ENCODE assay signal across 20 cellular contexts in genomic region chr17:75073618-75074047, GRCh38. TPM values are rescaled to one million over a fixed set of nuclear protein-coding genes. Genes with fewer than 3 reads are reported as not detected.
DNase-seq lines count a peak whose midpoint lies in the region; FAIRE-seq and TF ChIP-seq lines count a peak whose summit lies in the region.
"Had no signal": no experiment of that assay in that cellular context is flagged by ENCODE, and none has a peak within 500 bp of the region (broad histone marks: within the 10 kb centered on the region; RNA-seq: fewer than 3 reads in every experiment).

No MANE protein-coding gene starts in this region.

- in situ Hi-C loops in mammary epithelial cell (cut with MboI; ENCODE audit: low sequenced_read_pairs in 2 of 2) = no loop called here

- POLR2A ChIA-PET in MCF 10A (lab: Yijun Ruan, JAX) = interaction anchor here (0.8 to 2.4 kb wide), 10 partner anchors 10 to 50 kb away, joined by 3 to 8 read pairs (median 4); partner anchors contain the start of gene SLC16A5

- no peaks in the 10 kb centered on the region for H4K20me1 ChIP-seq in mammary epithelial cell (ENCODE audit: insufficient read depth, low read length)

- peak; percentile 30 for DNase-seq in MCF 10A (ENCODE audit: unreplicated experiment)
- DNase-seq in mammary epithelial cell = no peak
- no peak for DNase-seq in endothelial cell (ENCODE audit: low spot score)
- DNase-seq in cortex of kidney (lab: John Stamatoyannopoulos, UW) = no peak
- no peak for DNase-seq in RCC 7860 (ENCODE audit: low spot score)
- no peak for DNase-seq in activated naive CD8-positive, alpha-beta T cell treated with anti-CD3 and anti-CD28 coated beads for 36 hours
- DNase-seq in NCI-H1930 (lab: John Stamatoyannopoulos, UW) = no peak
- DNase-seq: activated CD8-positive, alpha-beta memory T cell treated with anti-CD3 and anti-CD28 coated beads for 24 hours; CD4-positive, alpha-beta memory T cell; DMS79 treated with DMSO at 0.1 percent for 48 hours; HCEC 1CT; natural killer cell; NCI-H1417; upper lobe of right lung had no signal

- H3K4me1 ChIP-seq in mammary epithelial cell (ENCODE audit: insufficient read depth, low read length) (peaks cover 12% of the 10 kb centered on the region), mucosa of rectum (ENCODE audit: control insufficient read depth in 2 of 2, insufficient read depth in 2 of 2, low read length in 2 of 2) (peaks cover 23 to 24% of the 10 kb centered on the region in 2 donors)

- FAIRE-seq in RCC 7860 (lab: Jason Lieb, UNC) = no peak
- FAIRE-seq: frontal cortex had no signal

- intact Hi-C loops in MCF 10A (cut with micrococcal nuclease) = no loop called here
- intact Hi-C loops in mammary epithelial cell (cut with micrococcal nuclease) = no loop called here

- H3K4me3 Mint-ChIP-seq in MCF 10A (ENCODE audit: unreplicated experiment) (no peak overlapping the region), endothelial cell (ENCODE audit: unreplicated experiment) (no peak overlapping the region)
- H3K4me3 Mint-ChIP-seq in activated naive CD8-positive, alpha-beta T cell treated with anti-CD3 and anti-CD28 coated beads for 36 hours = no peak overlapping the region
- H3K4me3 Mint-ChIP-seq: activated T-helper 1 cell treated with anti-CD3 and anti-CD28 coated beads, Interleukin-12 subunit alpha, Interleukin-12 subunit beta, Interleukin-2, Interleukin-4 antibody, amounts not matched to agents 30 ng/mL and 10 ng/mL and 1 ng/mL, durations not matched to agents 14 hours and 24 hours and 36 hours; CD4-positive, alpha-beta memory T cell; natural killer cell; stimulated activated naive CD8-positive, alpha-beta T cell treated with anti-CD3 and anti-CD28 coated beads, Interleukin-15, Interleukin-2, amounts not matched to agents 100 ng/mL and 50 ng/mL, for 24 hours; WTC11 had no signal

- no TSS peak for BruUV-seq in MCF 10A (replicated peaks; lab: Mats Ljungman, UMichigan)
- no TSS peak for BruUV-seq in mammary epithelial cell (replicated peaks; lab: Mats Ljungman, UMichigan)

- H3K9ac ChIP-seq in mammary epithelial cell (ENCODE audit: insufficient read depth, low read length) = no peak overlapping the region
- peak overlapping the region; percentile 23 to 24 for H3K9ac ChIP-seq in mucosa of rectum (ENCODE audit: low read depth in 1 of 2, low read length in 2 of 2)

- H3K9me3 ChIP-seq in mammary epithelial cell (replicated peaks; ENCODE audit: insufficient read depth, low read length) = no peaks in the 10 kb centered on the region
- no peaks in the 10 kb centered on the region for H3K9me3 ChIP-seq in mucosa of rectum (ENCODE audit: control insufficient read depth in 2 of 2, low read length in 2 of 2)
- H3K9me3 ChIP-seq: upper lobe of right lung had no signal

- H3K27me3 Mint-ChIP-seq in MCF 10A (ENCODE audit: insufficient read depth, unreplicated experiment) = no peaks in the 10 kb centered on the region
- peaks cover 4% of the 10 kb centered on the region for H3K27me3 Mint-ChIP-seq in endothelial cell (ENCODE audit: unreplicated experiment)
- H3K27me3 Mint-ChIP-seq in activated naive CD8-positive, alpha-beta T cell treated with anti-CD3 and anti-CD28 coated beads for 36 hours = no peaks in the 10 kb centered on the region
- H3K27me3 Mint-ChIP-seq: CD4-positive, alpha-beta memory T cell; stimulated activated naive CD8-positive, alpha-beta T cell treated with anti-CD3 and anti-CD28 coated beads, Interleukin-15, Interleukin-2, amounts not matched to agents 100 ng/mL and 50 ng/mL, for 24 hours had no signal

- H3K27ac Mint-ChIP-seq in MCF 10A (ENCODE audit: low read depth, unreplicated experiment) (no peak overlapping the region), endothelial cell (ENCODE audit: unreplicated experiment) (peak overlapping the region; percentile 36)
- no peak overlapping the region for H3K27ac Mint-ChIP-seq in activated naive CD8-positive, alpha-beta T cell treated with anti-CD3 and anti-CD28 coated beads for 36 hours
- H3K27ac Mint-ChIP-seq: activated T-helper 1 cell treated with anti-CD3 and anti-CD28 coated beads, Interleukin-12 subunit alpha, Interleukin-12 subunit beta, Interleukin-2, Interleukin-4 antibody, amounts not matched to agents 30 ng/mL and 10 ng/mL and 1 ng/mL, durations not matched to agents 14 hours and 24 hours and 36 hours; CD4-positive, alpha-beta memory T cell; natural killer cell; stimulated activated naive CD8-positive, alpha-beta T cell treated with anti-CD3 and anti-CD28 coated beads, Interleukin-15, Interleukin-2, amounts not matched to agents 100 ng/mL and 50 ng/mL, for 24 hours; WTC11 had no signal

- H3K4me3 ChIP-seq in mammary epithelial cell (replicated peaks in 1 of 3; ENCODE audit: insufficient read depth in 1 of 3, low read depth in 2 of 3, low read length in 3 of 3) (no peak overlapping the region), mucosa of rectum (ENCODE audit: low read length in 2 of 2) (no peak overlapping the region)
- H3K4me3 ChIP-seq: upper lobe of right lung had no signal

- H3K9me3 Mint-ChIP-seq in MCF 10A (ENCODE audit: unreplicated experiment) (no peaks in the 10 kb centered on the region), endothelial cell (ENCODE audit: unreplicated experiment) (no peaks in the 10 kb centered on the region)
- H3K9me3 Mint-ChIP-seq in activated naive CD8-positive, alpha-beta T cell treated with anti-CD3 and anti-CD28 coated beads for 36 hours = no peaks in the 10 kb centered on the region
- H3K9me3 Mint-ChIP-seq: activated T-helper 1 cell treated with anti-CD3 and anti-CD28 coated beads, Interleukin-12 subunit alpha, Interleukin-12 subunit beta, Interleukin-2, Interleukin-4 antibody, amounts not matched to agents 30 ng/mL and 10 ng/mL and 1 ng/mL, durations not matched to agents 14 hours and 24 hours and 36 hours; CD4-positive, alpha-beta memory T cell; natural killer cell; stimulated activated naive CD8-positive, alpha-beta T cell treated with anti-CD3 and anti-CD28 coated beads, Interleukin-15, Interleukin-2, amounts not matched to agents 100 ng/mL and 50 ng/mL, for 24 hours; WTC11 had no signal

- H3K79me2 ChIP-seq in mammary epithelial cell (ENCODE audit: insufficient read depth, low read length) = no peaks in the 10 kb centered on the region

- CTCF ChIA-PET in MCF 10A (lab: Yijun Ruan, JAX) = interaction anchor here (0.5 to 1.1 kb wide), 8 partner anchors 25 to 455 kb away, joined by 3 to 4 read pairs (median 4); no protein-coding TSS in a partner anchor
- CTCF ChIA-PET in mammary epithelial cell (lab: Charles Lee; ENCODE audit: low non-redundant PET) = interaction anchor here (0.6 kb wide), 1 partner anchor 14 kb away, joined by 8 read pairs; no protein-coding TSS in a partner anchor

- no peak overlapping the region for H3K27ac ChIP-seq in mammary epithelial cell (ENCODE audit: insufficient read depth, low read depth, low read length)
- H3K27ac ChIP-seq in mucosa of rectum (ENCODE audit: low read depth in 2 of 2, low read length in 2 of 2) = peak overlapping the region; percentile 58 to 80
- H3K27ac ChIP-seq: upper lobe of right lung had no signal

- H3K36me3 Mint-ChIP-seq in MCF 10A (ENCODE audit: insufficient read depth, unreplicated experiment) (no peaks in the 10 kb centered on the region), endothelial cell (ENCODE audit: low read depth, unreplicated experiment) (no peaks in the 10 kb centered on the region)
- H3K36me3 Mint-ChIP-seq in activated naive CD8-positive, alpha-beta T cell treated with anti-CD3 and anti-CD28 coated beads for 36 hours = no peaks in the 10 kb centered on the region
- H3K36me3 Mint-ChIP-seq: CD4-positive, alpha-beta memory T cell; natural killer cell; WTC11 had no signal

- H3K4me1 Mint-ChIP-seq in MCF 10A (ENCODE audit: insufficient read depth, unreplicated experiment) (peaks cover 13% of the 10 kb centered on the region), endothelial cell (ENCODE audit: unreplicated experiment) (peaks cover 5% of the 10 kb centered on the region)
- peaks cover 15% of the 10 kb centered on the region for H3K4me1 Mint-ChIP-seq in activated naive CD8-positive, alpha-beta T cell treated with anti-CD3 and anti-CD28 coated beads for 36 hours

- H2AFZ ChIP-seq in mammary epithelial cell (ENCODE audit: low read depth, low read length) = no peak overlapping the region

- no peak for TF ChIP-seq CTCF in MCF 10A (IDR thresholded peaks at IDR 0.05; ENCODE audit: unreplicated experiment)
- no peak for TF ChIP-seq CTCF in mammary epithelial cell (conservative IDR thresholded peaks at IDR 0.05 in 1 of 2, IDR thresholded peaks at IDR 0.05 in 1 of 2; ENCODE audit: extremely low read depth in 1 of 2, insufficient read depth in 1 of 2, low read depth in 1 of 2, low read length in 2 of 2)
- TF ChIP-seq CTCF in endothelial cell (IDR thresholded peaks at IDR 0.05; ENCODE audit: unreplicated experiment) = no peak

- H3K36me3 ChIP-seq in mammary epithelial cell (ENCODE audit: insufficient read depth, low read length) (no peaks in the 10 kb centered on the region), mucosa of rectum (ENCODE audit: control insufficient read depth in 2 of 2, insufficient read depth in 2 of 2, low read length in 2 of 2) (no peaks in the 10 kb centered on the region)
- H3K36me3 ChIP-seq: upper lobe of right lung had no signal

- no peak overlapping the region for H3K4me2 ChIP-seq in mammary epithelial cell (ENCODE audit: insufficient read depth, low read depth, low read length)

- dilution Hi-C loops in mammary epithelial cell (cut with HindIII; ENCODE audit: low sequenced_read_pairs) = no loop called here

- 50% methylated on average over 4 of the region's 5 CpGs for WGBS in mammary epithelial cell (ENCODE audit: low coverage, missing lambda C conversion rate)

- H3K27me3 ChIP-seq in mammary epithelial cell (ENCODE audit: insufficient read depth, low read length) = no peaks in the 10 kb centered on the region
- no peaks in the 10 kb centered on the region for H3K27me3 ChIP-seq in mucosa of rectum (ENCODE audit: control insufficient read depth in 2 of 2, insufficient read depth in 2 of 2, low read length in 2 of 2)
- H3K27me3 ChIP-seq: upper lobe of right lung had no signal

RNA-seq across cellular contexts. Expression of gene SLC16A5, which starts 14.1 kb away (rescaled TPM):
- 26.0 and 33.1 TPM in 2 replicates for total RNA-seq in MCF 10A (2022)
- 1 to 10 TPM; 3.5 to 7.1 TPM for total RNA-seq in mammary epithelial cell
- polyA plus RNA-seq in mammary epithelial cell = 1.6 TPM
- 1.1 TPM for polyA minus RNA-seq in mammary epithelial cell
- total RNA-seq in endothelial cell (ENCODE audit: unreplicated experiment) = 50.9 TPM
- total RNA-seq in activated naive CD8-positive, alpha-beta T cell treated with anti-CD3 and anti-CD28 coated beads for 36 hours = 1 to 10 TPM; 2.1 TPM
- total RNA-seq: HT1080 had no signal

RNA-seq across cellular contexts. Expression of gene KCTD2, which starts 26.6 kb away (rescaled TPM):
- total RNA-seq in MCF 10A (2022) (11.9 and 12.8 TPM in 2 replicates), mammary epithelial cell (10 to 100 TPM; 13.7 to 20.5 TPM), endothelial cell (ENCODE audit: unreplicated experiment) (33.5 TPM)
- polyA plus RNA-seq in mammary epithelial cell = 16.8 TPM
- polyA minus RNA-seq in mammary epithelial cell = 26.4 TPM
- total RNA-seq in activated naive CD8-positive, alpha-beta T cell treated with anti-CD3 and anti-CD28 coated beads for 36 hours = 10 to 100 TPM; 14.1 to 14.7 TPM

RNA-seq across cellular contexts. Expression of gene ATP5PD, which starts 26.9 kb away (rescaled TPM):
- total RNA-seq in MCF 10A (2022) = 362 and 455 TPM in 2 replicates
- 100 to 1,000 TPM; 142 to 269 TPM for total RNA-seq in mammary epithelial cell
- 382 TPM for polyA plus RNA-seq in mammary epithelial cell
- polyA minus RNA-seq in mammary epithelial cell = 123 TPM
- 179 TPM for total RNA-seq in endothelial cell (ENCODE audit: unreplicated experiment)
- total RNA-seq in activated naive CD8-positive, alpha-beta T cell treated with anti-CD3 and anti-CD28 coated beads for 36 hours = 100 to 1,000 TPM; 185 to 189 TPM

RNA-seq across cellular contexts. Expression of gene ARMC7, which starts 36.1 kb away (rescaled TPM):
- total RNA-seq in MCF 10A (2022) = 9.3 and 13.3 TPM in 2 replicates
- 1 to 10 TPM; 2.8 to 8.3 TPM for total RNA-seq in mammary epithelial cell
- 8.6 TPM for polyA plus RNA-seq in mammary epithelial cell
- 4.9 TPM for polyA minus RNA-seq in mammary epithelial cell
- total RNA-seq in endothelial cell (ENCODE audit: unreplicated experiment) = 43.4 TPM
- total RNA-seq in activated naive CD8-positive, alpha-beta T cell treated with anti-CD3 and anti-CD28 coated beads for 36 hours = 1 to 10 TPM; 6.5 to 6.6 TPM

RNA-seq across cellular contexts. Expression of gene NT5C, which starts 57.9 kb away (rescaled TPM):
- 105 and 113 TPM in 2 replicates for total RNA-seq in MCF 10A (2022)
- total RNA-seq in mammary epithelial cell = 10 to 100 TPM; 45.7 to 65.7 TPM
- 37.9 TPM for polyA plus RNA-seq in mammary epithelial cell
- polyA minus RNA-seq in mammary epithelial cell = 27.5 TPM
- total RNA-seq in endothelial cell (ENCODE audit: unreplicated experiment) = 13.5 TPM
- total RNA-seq in activated naive CD8-positive, alpha-beta T cell treated with anti-CD3 and anti-CD28 coated beads for 36 hours = 10 to 100 TPM; 71.2 to 74.8 TPM
